29 cellular contexts compared by ENCODE assay signal in the genomic region with DNA sequence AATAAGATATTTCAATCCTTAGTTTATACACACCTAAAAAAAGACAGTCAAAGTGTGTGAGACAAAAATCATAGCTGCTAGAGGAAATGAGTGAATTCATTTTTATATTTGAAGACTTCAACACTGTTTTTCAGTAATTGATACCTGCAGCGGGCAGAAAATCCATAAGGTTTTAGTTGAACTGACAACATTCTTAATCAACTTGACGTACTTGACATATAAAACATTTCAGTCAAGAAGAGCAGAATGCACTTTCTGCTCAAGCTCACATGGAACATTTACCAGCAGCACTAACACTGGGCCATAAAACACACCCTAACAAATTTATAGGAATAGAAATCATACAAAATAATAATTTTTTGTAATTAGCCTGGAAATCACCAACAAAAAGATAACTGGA.
"Had no signal": no experiment of that assay in that cellular context is flagged by ENCODE, and none has a peak within 500 bp of the region (broad histone marks: within the 10 kb centered on the region; RNA-seq: fewer than 3 reads in every experiment).

No MANE protein-coding gene starts in this region.

- ATAC-seq: stimulated activated effector memory CD8-positive, alpha-beta T cell treated with anti-CD3 and anti-CD28 coated beads, Interleukin-12 subunit alpha, Interleukin-12 subunit beta, amount 100 ng/mL, for 72 hours; stimulated activated memory B cell treated with anti-CD40 and anti-IgM and Interleukin-4, amounts not matched to agents 10 μg/mL and 1 μg/mL and 100 μg/mL, for 72 hours; stimulated activated naive B cell treated with anti-CD40 and anti-IgM and Interleukin-4, amounts not matched to agents 10 μg/mL and 1 μg/mL and 100 μg/mL, for 72 hours; stimulated activated naive CD8-positive, alpha-beta T cell treated with anti-CD3 and anti-CD28 coated beads, Interleukin-15, amount 100 ng/mL, for 72 hours; stimulated activated naive CD8-positive, alpha-beta T cell treated with anti-CD3 and anti-CD28 coated beads, Interleukin-15, Interleukin-2, amounts not matched to agents 100 U/mL and 50 U/mL, for 24 hours; upper lobe of right lung had no signal

- H3K4me3 Mint-ChIP-seq: stimulated activated effector memory CD8-positive, alpha-beta T cell treated with anti-CD3 and anti-CD28 coated beads, Interleukin-12 subunit alpha, Interleukin-12 subunit beta, amount 100 ng/mL, for 72 hours; stimulated activated memory B cell treated with anti-CD40 and anti-IgM and Interleukin-4, amounts not matched to agents 10 μg/mL and 1 μg/mL and 100 μg/mL, for 72 hours; stimulated activated naive B cell treated with anti-CD40 and anti-IgM and Interleukin-4, amounts not matched to agents 10 μg/mL and 1 μg/mL and 100 μg/mL, for 72 hours; stimulated activated naive CD8-positive, alpha-beta T cell treated with anti-CD3 and anti-CD28 coated beads, Interleukin-15, amount 100 ng/mL, for 72 hours; stimulated activated naive CD8-positive, alpha-beta T cell treated with anti-CD3 and anti-CD28 coated beads, Interleukin-15, Interleukin-2, amounts not matched to agents 100 ng/mL and 50 ng/mL, for 24 hours; type B pancreatic cell had no signal

- H3K36me3 ChIP-seq: stomach, suprapubic skin, thoracic aorta, thyroid gland, tibial artery, tibial nerve, transverse colon, upper lobe of left lung, upper lobe of right lung, uterus, vagina had no signal

- H3K9me3 ChIP-seq: stomach, suprapubic skin, testis, thoracic aorta, thyroid gland, tibial artery, tibial nerve, transverse colon, upper lobe of left lung, upper lobe of right lung, uterus, vagina had no signal

- H3K27ac Mint-ChIP-seq: stimulated activated effector memory CD8-positive, alpha-beta T cell treated with anti-CD3 and anti-CD28 coated beads, Interleukin-12 subunit alpha, Interleukin-12 subunit beta, amount 100 ng/mL, for 72 hours; stimulated activated memory B cell treated with anti-CD40 and anti-IgM and Interleukin-4, amounts not matched to agents 10 μg/mL and 1 μg/mL and 100 μg/mL, for 72 hours; stimulated activated naive B cell treated with anti-CD40 and anti-IgM and Interleukin-4, amounts not matched to agents 10 μg/mL and 1 μg/mL and 100 μg/mL, for 72 hours; stimulated activated naive CD8-positive, alpha-beta T cell treated with anti-CD3 and anti-CD28 coated beads, Interleukin-15, amount 100 ng/mL, for 72 hours; stimulated activated naive CD8-positive, alpha-beta T cell treated with anti-CD3 and anti-CD28 coated beads, Interleukin-15, Interleukin-2, amounts not matched to agents 100 ng/mL and 50 ng/mL, for 24 hours; type B pancreatic cell had no signal

- DNase-seq: stimulated activated CD4-positive, alpha-beta T cell treated with anti-CD3 and anti-CD28 coated beads, Interleukin-2, amount 100 ng/mL, for 48 hours; stimulated activated CD4-positive, alpha-beta T cell treated with anti-CD3 and anti-CD28 coated beads, Interleukin-4, amount 100 ng/mL, for 1 hour; stimulated activated CD4-positive, alpha-beta T cell treated with anti-CD3 and anti-CD28 coated beads, Interleukin-4, amount 100 ng/mL, for 24 hours; stimulated activated CD4-positive, alpha-beta T cell treated with anti-CD3 and anti-CD28 coated beads, Interleukin-4, amount 100 ng/mL, for 4 hours; stimulated activated CD8-positive, alpha-beta memory T cell treated with anti-CD3 and anti-CD28 coated beads, Interleukin-4, amount 100 ng/mL, for 48 hours; stimulated activated naive B cell treated with anti-CD40 and anti-IgM and Interleukin-4, amounts not matched to agents 10 μg/mL and 1 μg/mL and 100 μg/mL, for 72 hours; stimulated activated naive CD4-positive, alpha-beta T cell; stimulated activated naive CD4-positive, alpha-beta T cell treated with Interleukin-2 at 50 U/mL for 16 hours; stimulated activated naive CD8-positive, alpha-beta T cell treated with anti-CD3 and anti-CD28 coated beads, Interleukin-15, amount 100 ng/mL, for 72 hours; stimulated activated naive CD8-positive, alpha-beta T cell treated with anti-CD3 and anti-CD28 coated beads, Interleukin-15, Interleukin-2, amounts not matched to agents 100 U/mL and 50 U/mL, for 24 hours; stomach; substantia nigra; testis; thyroid gland; tibial artery; transverse colon; trophoblast cell; upper lobe of left lung; upper lobe of right lung; uterus had no signal

- H3K27me3 Mint-ChIP-seq: stimulated activated memory B cell treated with anti-CD40 and anti-IgM and Interleukin-4, amounts not matched to agents 10 μg/mL and 1 μg/mL and 100 μg/mL, for 72 hours; stimulated activated naive B cell treated with anti-CD40 and anti-IgM and Interleukin-4, amounts not matched to agents 10 μg/mL and 1 μg/mL and 100 μg/mL, for 72 hours; stimulated activated naive CD8-positive, alpha-beta T cell treated with anti-CD3 and anti-CD28 coated beads, Interleukin-15, amount 100 ng/mL, for 72 hours; stimulated activated naive CD8-positive, alpha-beta T cell treated with anti-CD3 and anti-CD28 coated beads, Interleukin-15, Interleukin-2, amounts not matched to agents 100 ng/mL and 50 ng/mL, for 24 hours; type B pancreatic cell had no signal

- H3K9me3 Mint-ChIP-seq: type B pancreatic cell had no signal

- FAIRE-seq: urothelium cell line had no signal

- H3K27me3 ChIP-seq: stomach, suprapubic skin, testis, thyroid gland, tibial artery, tibial nerve, transverse colon, upper lobe of left lung, upper lobe of right lung, uterus, vagina had no signal

- H3K27ac ChIP-seq: stomach, suprapubic skin, testis, thoracic aorta, thyroid gland, tibial artery, tibial nerve, transverse colon, upper lobe of left lung, upper lobe of right lung, uterus, vagina had no signal

- H3K36me3 Mint-ChIP-seq: stimulated activated effector memory CD8-positive, alpha-beta T cell treated with anti-CD3 and anti-CD28 coated beads, Interleukin-12 subunit alpha, Interleukin-12 subunit beta, amount 100 ng/mL, for 72 hours; stimulated activated memory B cell treated with anti-CD40 and anti-IgM and Interleukin-4, amounts not matched to agents 10 μg/mL and 1 μg/mL and 100 μg/mL, for 72 hours; stimulated activated naive B cell treated with anti-CD40 and anti-IgM and Interleukin-4, amounts not matched to agents 10 μg/mL and 1 μg/mL and 100 μg/mL, for 72 hours; type B pancreatic cell had no signal

- H3K4me1 Mint-ChIP-seq: stimulated activated effector memory CD8-positive, alpha-beta T cell treated with anti-CD3 and anti-CD28 coated beads, Interleukin-12 subunit alpha, Interleukin-12 subunit beta, amount 100 ng/mL, for 72 hours; stimulated activated memory B cell treated with anti-CD40 and anti-IgM and Interleukin-4, amounts not matched to agents 10 μg/mL and 1 μg/mL and 100 μg/mL, for 72 hours; stimulated activated naive B cell treated with anti-CD40 and anti-IgM and Interleukin-4, amounts not matched to agents 10 μg/mL and 1 μg/mL and 100 μg/mL, for 72 hours; stimulated activated naive CD8-positive, alpha-beta T cell treated with anti-CD3 and anti-CD28 coated beads, Interleukin-15, amount 100 ng/mL, for 72 hours had no signal

- H3K4me3 ChIP-seq: stomach, suprapubic skin, testis, thoracic aorta, thyroid gland, tibial artery, tibial nerve, transverse colon, upper lobe of left lung, upper lobe of right lung, uterus, vagina had no signal
